Comparison of ENCODE assay signal across 1 cellular context in the genomic region with DNA sequence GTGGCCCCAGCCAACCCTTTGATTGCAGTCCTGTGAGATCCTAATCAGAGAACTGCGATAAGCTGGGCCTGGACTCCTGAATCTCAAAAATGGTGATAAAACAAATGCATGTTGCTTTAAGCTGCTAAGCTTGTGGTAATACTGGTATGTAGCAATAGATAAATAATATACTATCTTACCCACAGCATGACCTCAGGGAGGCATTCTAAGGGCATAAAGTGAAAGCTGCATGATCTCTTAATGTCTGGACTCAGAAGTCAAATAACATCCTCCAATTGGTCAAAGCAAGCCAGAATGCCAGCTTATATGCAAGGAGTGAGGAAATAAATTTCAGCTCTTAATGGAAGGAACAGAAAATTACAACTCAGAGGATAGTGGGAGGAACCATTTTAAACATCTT.
TF ChIP-seq lines count a peak whose summit lies in the region.

No MANE protein-coding gene starts in this region.

TF ChIP-seq in IMR-90, 13 proteins besides CTCF, POLR2A, EP300 and RAD21 (continued from another document):
- TF ChIP-seq RCOR1 (IDR thresholded peaks at IDR 0.05; ENCODE audit: insufficient replicate concordance, low read length): no peak
- no peak for TF ChIP-seq NFE2L2 (IDR thresholded peaks at IDR 0.05; ENCODE audit: low read depth, low read length)
- no peak for TF ChIP-seq MAZ (IDR thresholded peaks at IDR 0.05; ENCODE audit: borderline replicate concordance, low read depth, low read length)
- TF ChIP-seq, protein P1, sequence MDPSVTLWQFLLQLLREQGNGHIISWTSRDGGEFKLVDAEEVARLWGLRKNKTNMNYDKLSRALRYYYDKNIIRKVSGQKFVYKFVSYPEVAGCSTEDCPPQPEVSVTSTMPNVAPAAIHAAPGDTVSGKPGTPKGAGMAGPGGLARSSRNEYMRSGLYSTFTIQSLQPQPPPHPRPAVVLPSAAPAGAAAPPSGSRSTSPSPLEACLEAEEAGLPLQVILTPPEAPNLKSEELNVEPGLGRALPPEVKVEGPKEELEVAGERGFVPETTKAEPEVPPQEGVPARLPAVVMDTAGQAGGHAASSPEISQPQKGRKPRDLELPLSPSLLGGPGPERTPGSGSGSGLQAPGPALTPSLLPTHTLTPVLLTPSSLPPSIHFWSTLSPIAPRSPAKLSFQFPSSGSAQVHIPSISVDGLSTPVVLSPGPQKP (IDR thresholded peaks at IDR 0.05; ENCODE audit: borderline replicate concordance, low read depth, low read length): no peak
